Comparison of ENCODE assay signal across 8 cellular contexts in genomic region chr2:62014102-62014501, GRCh38.
DNase-seq lines count a peak whose midpoint lies in the region; ATAC-seq and TF ChIP-seq lines count a peak whose summit lies in the region.

No MANE protein-coding gene starts in this region.

- TF ChIP-seq CTCF in neutrophil (IDR thresholded peaks at IDR 0.05) = no peak

- DNase-seq in EH (ENCODE audit: low read depth) (peak; percentile 69), NCI-H82 treated with DMSO at 0.1 percent for 48 hours (lab: John Stamatoyannopoulos, UW; ENCODE audit: unreplicated experiment) (peak; percentile 57), fibroblast of gingiva (ENCODE audit: low read depth) (peak; percentile 94)
- no peak for DNase-seq in activated naive CD4-positive, alpha-beta T cell (lab: John Stamatoyannopoulos, UW)

- peak overlapping the region; percentile 22 for H3K27ac ChIP-seq in neutrophil

- no peaks in the 10 kb centered on the region for H3K9me3 ChIP-seq in neutrophil

- ATAC-seq in GM18868 (IDR thresholded peaks at IDR 0.05; ENCODE audit: unreplicated experiment) (no peak), HG02840 (IDR thresholded peaks at IDR 0.05; ENCODE audit: low FRiP score, unreplicated experiment) (no peak), GM21723 (IDR thresholded peaks at IDR 0.05; ENCODE audit: unreplicated experiment) (no peak)

- no peaks in the 10 kb centered on the region for H3K27me3 ChIP-seq in neutrophil

- peaks cover 44 to 57% of the 10 kb centered on the region in 2 experiments for H3K4me1 ChIP-seq in neutrophil (ENCODE audit: control insufficient read depth in 1 of 2, insufficient read depth in 1 of 2, low read depth in 1 of 2, low read length in 1 of 2)

- no peak overlapping the region for H3K4me3 ChIP-seq in neutrophil (ENCODE audit: low read depth in 1 of 2, low read length in 1 of 2)

- no peaks in the 10 kb centered on the region for H3K36me3 ChIP-seq in neutrophil

Comparison
In these comparisons a context has a peak if more than half of its experiments do, and no peak if none do; other contexts are left out.
1. DNase-seq: peak in EH (single experiment), NCI-H82 treated with DMSO at 0.1 percent for 48 hours (single experiment) and fibroblast of gingiva (single experiment); none in activated naive CD4-positive, alpha-beta T cell (0 of 4).